8 cellular contexts compared by ENCODE assay signal in genomic region chr3:71723452-71724170, GRCh38. TPM values are rescaled to one million over a fixed set of nuclear protein-coding genes. Genes with fewer than 3 reads are reported as not detected.
DNase-seq lines count a peak whose midpoint lies in the region; ATAC-seq, FAIRE-seq and TF ChIP-seq lines count a peak whose summit lies in the region.

No MANE protein-coding gene starts in this region.

- H3K36me3 ChIP-seq in HUES48 (ENCODE audit: control insufficient read depth, insufficient read depth, low read length) (no peaks in the 10 kb centered on the region), GM12878 (ENCODE audit: control insufficient read depth in 2 of 2, insufficient read depth in 2 of 2, low read length in 1 of 2) (no peaks in the 10 kb centered on the region), psoas muscle (ENCODE audit: insufficient read depth in 1 of 2, low read depth in 1 of 2) (no peaks in the 10 kb centered on the region)

- SMC1A ChIA-PET in GM12878 (lab: Charles Lee; ENCODE audit: uncharacterized antibody, unreplicated experiment) = interaction anchor here (1.1 kb wide), 1 partner anchor 937 kb away, joined by 4 read pairs; no protein-coding TSS in a partner anchor

- H3K27ac ChIP-seq in HUES48 (ENCODE audit: low read depth, low read length) = no peak overlapping the region
- no peak overlapping the region for H3K27ac ChIP-seq in GM12878 (ENCODE audit: control insufficient read depth, insufficient read depth)
- no peak overlapping the region for H3K27ac ChIP-seq in psoas muscle
- H3K27ac ChIP-seq in RWPE1 = no peak overlapping the region

- TF ChIP-seq POLR2A in GM12878 (IDR thresholded peaks at IDR 0.05; ENCODE audit: low read depth, low read length) = no peak

- H3K79me2 ChIP-seq in GM12878 (ENCODE audit: control insufficient read depth, insufficient read depth, low read length) = no peaks in the 10 kb centered on the region

- H3K4me1 ChIP-seq in HUES48 (ENCODE audit: control insufficient read depth, insufficient read depth, low read length) = peaks cover 9% of the 10 kb centered on the region
- peaks cover 10% of the 10 kb centered on the region for H3K4me1 ChIP-seq in GM12878 (ENCODE audit: control insufficient read depth, insufficient read depth, low read length)
- H3K4me1 ChIP-seq in psoas muscle = peaks cover 15% of the 10 kb centered on the region

- BruUV-seq in GM12878 (replicated peaks; lab: Mats Ljungman, UMichigan) = no TSS peak

- intact Hi-C loops in GM12878 (cut with micrococcal nuclease; ENCODE audit: unreplicated experiment) = no loop called here
- intact Hi-C loops in psoas muscle (cut with DNase I) = loop anchor here (10.0 kb wide), 2 partner anchors 1101 to 1361 kb away; no protein-coding TSS in a partner anchor

- 2% methylated on average over 6 of the region's 6 CpGs for WGBS in GM12878 (ENCODE audit: insufficient coverage, insufficient replicate concordance, low lambda C conversion rate, missing lambda C conversion rate)
- WGBS in psoas muscle, 3 donors = 41 to 64% (median 54%) methylated on average over 6 of the region's 6 CpGs

- POLR2A ChIA-PET in GM12878 (lab: Charles Lee) (no interaction called here), RWPE1 (lab: Yijun Ruan, JAX; ENCODE audit: low non-redundant PET) (no interaction called here)

- DNase-seq in GM12878 (ENCODE audit: low read depth, low spot score) (no peak), psoas muscle (no peak), RWPE1 (ENCODE audit: low spot score) (no peak), OCI-M2 (lab: John Stamatoyannopoulos, UW; ENCODE audit: unreplicated experiment) (no peak), AG20443 (ENCODE audit: low spot score) (no peak)

- H3K4me2 ChIP-seq in GM12878 (ENCODE audit: control insufficient read depth, insufficient read depth) = peak overlapping the region; percentile 94

- H2AFZ ChIP-seq in GM12878 (ENCODE audit: control insufficient read depth, low read depth, low read length) = no peak overlapping the region

- no peaks in the 10 kb centered on the region for H3K9me3 ChIP-seq in HUES48 (ENCODE audit: control insufficient read depth, insufficient read depth, low read length)
- H3K9me3 ChIP-seq in GM12878 (replicated peaks; ENCODE audit: control insufficient read depth, insufficient read depth, low read length) = no peaks in the 10 kb centered on the region; the same call in 2 of the 3 replicates
- H3K9me3 ChIP-seq in psoas muscle = no peaks in the 10 kb centered on the region

- ATAC-seq in GM18517 (IDR thresholded peaks at IDR 0.05; ENCODE audit: unreplicated experiment) = peak; percentile 55
- peak; percentile 65 for ATAC-seq in GM12878
- ATAC-seq in psoas muscle = no peak
- ATAC-seq in GM18502 (IDR thresholded peaks at IDR 0.05; ENCODE audit: poor library complexity, unreplicated experiment) = no peak

- no peaks in the 10 kb centered on the region for H4K20me1 ChIP-seq in GM12878 (ENCODE audit: control insufficient read depth, insufficient read depth)

- TF ChIP-seq EP300 in GM12878 (IDR thresholded peaks at IDR 0.05; ENCODE audit: borderline replicate concordance in 1 of 2, control insufficient read depth in 1 of 2, low read depth in 2 of 2, low read length in 2 of 2) = no peak

- no peak for TF ChIP-seq RAD21 in GM12878 (IDR thresholded peaks at IDR 0.05; ENCODE audit: insufficient read depth, low read depth, low read length)

- H3K27me3 ChIP-seq in HUES48 (ENCODE audit: control insufficient read depth, insufficient read depth, low read length) (peaks cover 31% of the 10 kb centered on the region), GM12878 (replicated peaks in 1 of 2; ENCODE audit: control insufficient read depth in 2 of 2, insufficient read depth in 2 of 2, low read length in 1 of 2) (peaks cover 9 to 12% of the 10 kb centered on the region in 2 experiments), psoas muscle (ENCODE audit: insufficient read depth in 3 of 3, low read length in 2 of 3) (no peaks in the 10 kb centered on the region)

- in situ Hi-C loops in GM12878 (cut with MboI) = no loop called here

- H3K9ac ChIP-seq in HUES48 (ENCODE audit: low read depth, low read length) (no peak overlapping the region), GM12878 (ENCODE audit: control insufficient read depth, insufficient read depth, low read length) (no peak overlapping the region)

- CTCF ChIA-PET in GM12878 (lab: Yijun Ruan, JAX) = interaction anchor here (1.2 to 1.8 kb wide), 2 partner anchors 12 kb away, joined by 3 to 6 read pairs; no protein-coding TSS in a partner anchor
- CTCF ChIA-PET in RWPE1 (lab: Yijun Ruan, JAX) = interaction anchor here (1.1 kb wide), 1 partner anchor 1332 kb away, joined by 3 read pairs; no protein-coding TSS in a partner anchor

- RAD21 ChIA-PET in GM12878 (lab: Charles Lee; ENCODE audit: unreplicated experiment) = no interaction called here

- FAIRE-seq in GM12878 (lab: Jason Lieb, UNC) = no peak

- H3K4me3 ChIP-seq in HUES48 (ENCODE audit: low read depth, low read length) (peak overlapping the region; percentile 82), GM12878 (no peak overlapping the region), psoas muscle (peak overlapping the region; percentile 92)

- TF ChIP-seq CTCF in GM12878 (IDR thresholded peaks at IDR 0.05 in 2 of 3, conservative IDR thresholded peaks at IDR 0.05 in 1 of 3; ENCODE audit: control insufficient read depth in 2 of 3, extremely low read depth in 1 of 3, insufficient read depth in 1 of 3, low read depth in 3 of 3, low read length in 3 of 3) (no peak), psoas muscle (IDR thresholded peaks at IDR 0.05) (no peak), RWPE1 (conservative IDR thresholded peaks at IDR 0.05; ENCODE audit: low read depth) (no peak)

TF ChIP-seq in GM12878, 131 proteins besides CTCF, POLR2A, EP300 and RAD21:
- no peak for TF ChIP-seq NFYA (IDR thresholded peaks at IDR 0.05; ENCODE audit: borderline replicate concordance, low read depth, low read length)
- TF ChIP-seq YY1 (IDR thresholded peaks at IDR 0.05; ENCODE audit: low read depth, low read length) = 0 out of 2 replicates have a peak, but pooled peaks have one; percentile 39

RNA-seq across cellular contexts. Expression of gene EIF4E3, which starts 1.6 kb away (rescaled TPM):
- total RNA-seq in GM12878 (2013; cell fraction: nucleolus; rRNA removed) = not detected in 2 replicates
- under 0.01 and 0.06 TPM in 2 replicates for total RNA-seq in GM12878 (2014; rRNA removed)
- total RNA-seq in GM12878 (2014; rRNA removed; fragmentation: Illumina TruSeq; extraction: Trizol) = 0.09 and 0.18 TPM in 2 replicates
- total RNA-seq in GM12878 (2021) = 0.24 and 0.38 TPM in 2 replicates
- polyA plus RNA-seq in GM12878 (2011; ENCODE audit: low read depth) = 0.31 TPM
- 0.30 and 0.37 TPM in 2 replicates for polyA plus RNA-seq in GM12878 (2011; rRNA removed)
- 0.10 and 0.12 TPM in 2 replicates for polyA plus RNA-seq in GM12878 (2011; cell fraction: cytosol; rRNA removed)
- 0.03 and 0.06 TPM in 2 replicates for polyA plus RNA-seq in GM12878 (2011; cell fraction: nucleus; rRNA removed)
- polyA plus RNA-seq in GM12878 (2012) = 0.41 and 0.44 TPM in 2 replicates
- 0.06 and 0.24 TPM in 2 replicates for polyA plus RNA-seq in GM12878 (2014; fragmentation: Illumina TruSeq; extraction: Trizol)
- under 1 TPM; 0.05 to 0.18 TPM for polyA plus RNA-seq in GM12878 (2014; fragmentation: Nextera tagmentation; extraction: Ambion mirVana)
- polyA plus RNA-seq in GM12878 (2014; rRNA removed) = 0.13 and 0.22 TPM in 2 replicates
- under 1 TPM in 1 of 2 experiments, not detected in 1; 0.16 TPM for polyA plus RNA-seq in GM12878 (2016; fragmentation: Nextera tagmentation; extraction: Ambion mirVana)
- polyA minus RNA-seq in GM12878 (2011; rRNA and poly(A)+ RNA removed) = 0.15 and 0.21 TPM in 2 replicates
- not detected in 2 replicates for polyA minus RNA-seq in GM12878 (2011; cell fraction: cytosol; rRNA and poly(A)+ RNA removed)
- polyA minus RNA-seq in GM12878 (2011; cell fraction: nucleus; rRNA and poly(A)+ RNA removed) = 0.10 TPM in 1 of 2 replicates, not detected in the other
- 10 to 100 TPM; 38.5 to 57.3 (median 49.8) TPM for total RNA-seq in psoas muscle
- polyA plus RNA-seq in psoas muscle = 10 to 100 TPM; 10.3 to 60.1 (median 25.1) TPM

RNA-seq across cellular contexts. Expression of gene GPR27, which starts 30.0 kb away (rescaled TPM):
- total RNA-seq in GM12878 (2013; cell fraction: nucleolus; rRNA removed) = not detected in 2 replicates
- total RNA-seq in GM12878 (2014; rRNA removed) = not detected in 2 replicates
- total RNA-seq in GM12878 (2014; rRNA removed; fragmentation: Illumina TruSeq; extraction: Trizol) = not detected in 2 replicates
- not detected in 2 replicates for total RNA-seq in GM12878 (2021)
- polyA plus RNA-seq in GM12878 (2011; ENCODE audit: low read depth) = not detected
- polyA plus RNA-seq in GM12878 (2011; rRNA removed) = not detected in 2 replicates
- not detected in 2 replicates for polyA plus RNA-seq in GM12878 (2011; cell fraction: cytosol; rRNA removed)
- not detected in 2 replicates for polyA plus RNA-seq in GM12878 (2011; cell fraction: nucleus; rRNA removed)
- polyA plus RNA-seq in GM12878 (2012) = not detected in 2 replicates
- not detected in 2 replicates for polyA plus RNA-seq in GM12878 (2014; fragmentation: Illumina TruSeq; extraction: Trizol)
- polyA plus RNA-seq in GM12878 (2014; fragmentation: Nextera tagmentation; extraction: Ambion mirVana) = not detected
- polyA plus RNA-seq in GM12878 (2014; rRNA removed) = not detected in 2 replicates
- polyA plus RNA-seq in GM12878 (2016; fragmentation: Nextera tagmentation; extraction: Ambion mirVana) = not detected
- polyA minus RNA-seq in GM12878 (2011; rRNA and poly(A)+ RNA removed) = not detected in 2 replicates
- polyA minus RNA-seq in GM12878 (2011; cell fraction: cytosol; rRNA and poly(A)+ RNA removed) = not detected in 2 replicates
- not detected in 2 replicates for polyA minus RNA-seq in GM12878 (2011; cell fraction: nucleus; rRNA and poly(A)+ RNA removed)
- total RNA-seq in psoas muscle = 1 to 10 TPM in 2 of 4 donors, under 1 TPM in 2; 0.93 to 1.2 (median 1.0) TPM
- under 1 TPM; 0.03 to 0.21 (median 0.10) TPM for polyA plus RNA-seq in psoas muscle

Comparison
In these comparisons a context has a peak if more than half of its experiments do, and no peak if none do; other contexts are left out.
1. ATAC-seq: peak in GM18517 (single experiment) and GM12878 (single experiment); none in psoas muscle (0 of 4) and GM18502 (single experiment).
2. RNA of gene EIF4E3, which starts 1.6 kb away (total RNA-seq): 38.5 to 57.3 TPM in psoas muscle; under 0.01 to 0.38 TPM in GM12878; every median in the first group is over 10 times any median in the second.